16 cellular contexts compared by ENCODE assay signal in the genomic region with DNA sequence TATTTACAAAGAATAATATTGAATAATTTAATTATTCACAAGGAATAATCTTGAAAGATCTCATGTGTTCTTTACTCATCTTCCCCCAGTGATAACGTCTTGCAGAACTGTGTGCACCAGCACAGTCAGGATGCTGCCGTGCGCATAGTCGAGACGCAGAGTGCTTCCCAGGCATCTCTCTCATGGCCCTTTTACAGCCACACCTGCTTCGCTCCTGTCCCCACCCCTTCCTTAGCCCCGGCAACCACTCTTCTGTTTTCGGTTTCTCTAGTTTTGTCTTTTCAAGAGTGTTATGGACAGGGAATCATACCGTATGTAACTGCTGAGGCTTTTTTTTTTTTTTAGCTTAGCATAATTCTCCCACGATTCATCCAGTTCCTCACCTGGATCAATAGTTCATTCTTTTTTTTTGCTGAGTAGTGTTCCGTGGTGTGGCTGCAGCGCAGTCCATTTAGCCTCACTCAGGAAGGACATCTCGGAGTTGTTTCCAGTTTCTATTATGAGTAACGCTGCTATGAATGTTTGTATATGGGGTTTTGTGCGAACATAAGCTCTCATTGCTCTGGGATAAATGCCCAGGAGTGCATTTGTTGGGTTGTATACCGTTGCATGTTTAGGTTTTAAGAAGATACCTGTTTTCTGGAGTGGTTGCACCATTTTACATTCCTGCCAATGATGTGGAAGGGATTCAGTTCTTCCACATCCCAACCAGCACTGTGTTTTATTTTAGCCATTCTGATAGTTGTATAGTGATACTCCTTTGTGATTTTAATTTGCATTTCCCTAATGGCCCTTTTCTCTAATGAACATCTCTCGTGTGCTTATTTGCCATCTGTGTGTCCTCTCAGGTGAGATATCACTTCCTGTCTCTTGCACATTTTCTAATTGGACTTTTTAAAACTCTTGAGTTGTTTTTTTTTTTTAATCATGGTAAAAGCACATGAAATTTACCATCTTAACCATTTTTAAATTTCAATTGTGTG. TPM values are rescaled to one million over a fixed set of nuclear protein-coding genes. Genes with fewer than 3 reads are reported as not detected.
A peak's percentile ranks its signal among the peaks of the same experiment; 100 is the strongest.
DNase-seq lines count a peak whose midpoint lies in the region; ATAC-seq and TF ChIP-seq lines count a peak whose summit lies in the region.
"Had no signal": no experiment of that assay in that cellular context is flagged by ENCODE, and none has a peak within 500 bp of the region (broad histone marks: within the 10 kb centered on the region; RNA-seq: fewer than 3 reads in every experiment).

No MANE protein-coding gene starts in this region.

- H3K9me3 Mint-ChIP-seq in activated naive CD4-positive, alpha-beta T cell treated with anti-CD3 and anti-CD28 coated beads, Interleukin-2, amount 50 U/mL, for 24 hours = no peaks in the 10 kb centered on the region
- no peaks in the 10 kb centered on the region for H3K9me3 Mint-ChIP-seq in stimulated activated naive B cell treated with anti-CD40 and anti-IgM and Interleukin-4, amounts not matched to agents 10 μg/mL and 1 μg/mL and 100 μg/mL, for 72 hours

- intact Hi-C loops in left cardiac atrium (cut with DNase I) = no loop called here

- in situ Hi-C loops in astrocyte of the spinal cord (cut with HindIII; ENCODE audit: low sequenced_read_pairs) = no loop called here

- H3K4me3 ChIP-seq in astrocyte of the spinal cord (ENCODE audit: low read depth, low read length) = no peak overlapping the region
- H3K4me3 ChIP-seq: ascending aorta, esophagus squamous epithelium, uterus had no signal

- DNase-seq in activated naive CD4-positive, alpha-beta T cell (lab: John Stamatoyannopoulos, UW) = no peak
- DNase-seq in NCI-H774 (lab: John Stamatoyannopoulos, UW) (peak; percentile 7), astrocyte of the spinal cord (ENCODE audit: low read depth, low spot score) (peak; percentile 43), left cardiac atrium (no peak), NCI-H226 (no peak)
- DNase-seq in stimulated activated naive B cell treated with anti-CD40 and anti-IgM and Interleukin-4, amounts not matched to agents 10 μg/mL and 1 μg/mL and 100 μg/mL, for 72 hours = no peak
- DNase-seq: activated CD4-positive, CD25-positive, alpha-beta regulatory T cell; BE2C; esophagus squamous epithelium; GF-D8; NCI-H1694; right cardiac atrium; uterus had no signal

- ATAC-seq in stimulated activated naive B cell treated with anti-CD40 and anti-IgM and Interleukin-4, amounts not matched to agents 10 μg/mL and 1 μg/mL and 100 μg/mL, for 72 hours (replicated peaks) = peak in 1 of 2 donors; percentile 22
- ATAC-seq in left cardiac atrium = no peak
- no peak for ATAC-seq in GM21381 (IDR thresholded peaks at IDR 0.05; ENCODE audit: unreplicated experiment)
- ATAC-seq: right cardiac atrium had no signal

- no peak for TF ChIP-seq CTCF in astrocyte of the spinal cord (IDR thresholded peaks at IDR 0.05; ENCODE audit: low read depth, low read length)

- peaks cover 18% of the 10 kb centered on the region for H3K36me3 Mint-ChIP-seq in activated naive CD4-positive, alpha-beta T cell treated with anti-CD3 and anti-CD28 coated beads, Interleukin-2, amount 50 U/mL, for 24 hours
- H3K36me3 Mint-ChIP-seq in stimulated activated naive B cell treated with anti-CD40 and anti-IgM and Interleukin-4, amounts not matched to agents 10 μg/mL and 1 μg/mL and 100 μg/mL, for 72 hours = peaks cover 29 to 33% of the 10 kb centered on the region in 2 donors

- H3K27me3 Mint-ChIP-seq in activated naive CD4-positive, alpha-beta T cell treated with anti-CD3 and anti-CD28 coated beads, Interleukin-2, amount 50 U/mL, for 24 hours = no peaks in the 10 kb centered on the region
- no peaks in the 10 kb centered on the region for H3K27me3 Mint-ChIP-seq in stimulated activated naive B cell treated with anti-CD40 and anti-IgM and Interleukin-4, amounts not matched to agents 10 μg/mL and 1 μg/mL and 100 μg/mL, for 72 hours

- H3K4me3 Mint-ChIP-seq in activated naive CD4-positive, alpha-beta T cell treated with anti-CD3 and anti-CD28 coated beads, Interleukin-2, amount 50 U/mL, for 24 hours = no peak overlapping the region
- H3K4me3 Mint-ChIP-seq in stimulated activated naive B cell treated with anti-CD40 and anti-IgM and Interleukin-4, amounts not matched to agents 10 μg/mL and 1 μg/mL and 100 μg/mL, for 72 hours = peak overlapping the region; percentile 60

- peak overlapping the region; percentile 27 for H3K27ac Mint-ChIP-seq in activated naive CD4-positive, alpha-beta T cell treated with anti-CD3 and anti-CD28 coated beads, Interleukin-2, amount 50 U/mL, for 24 hours
- peak overlapping the region; percentile 88 for H3K27ac Mint-ChIP-seq in stimulated activated naive B cell treated with anti-CD40 and anti-IgM and Interleukin-4, amounts not matched to agents 10 μg/mL and 1 μg/mL and 100 μg/mL, for 72 hours

- peaks cover 32% of the 10 kb centered on the region for H3K4me1 Mint-ChIP-seq in activated naive CD4-positive, alpha-beta T cell treated with anti-CD3 and anti-CD28 coated beads, Interleukin-2, amount 50 U/mL, for 24 hours
- peaks cover 25 to 39% of the 10 kb centered on the region in 2 donors for H3K4me1 Mint-ChIP-seq in stimulated activated naive B cell treated with anti-CD40 and anti-IgM and Interleukin-4, amounts not matched to agents 10 μg/mL and 1 μg/mL and 100 μg/mL, for 72 hours

RNA-seq across cellular contexts. Expression of gene SEC14L1, which starts 47.6 kb away (rescaled TPM):
- 10 to 100 TPM; 71.6 to 82.2 TPM for total RNA-seq in left cardiac atrium

Comparison
In these comparisons a context has a peak if more than half of its experiments do, and no peak if none do; other contexts are left out.
1. DNase-seq: peak in NCI-H774 (single experiment) and astrocyte of the spinal cord (single experiment); none in activated naive CD4-positive, alpha-beta T cell (0 of 4), stimulated activated naive B cell treated with anti-CD40 and anti-IgM and Interleukin-4, amounts not matched to agents 10 μg/mL and 1 μg/mL and 100 μg/mL, for 72 hours (single experiment), left cardiac atrium (single experiment) and NCI-H226 (single experiment).